29 cellular contexts compared by ENCODE assay signal in genomic region chr1:184049291-184049690, GRCh38. TPM values are rescaled to one million over a fixed set of nuclear protein-coding genes. Genes with fewer than 3 reads are reported as not detected.
"Had no signal": no experiment of that assay in that cellular context is flagged by ENCODE, and none has a peak within 500 bp of the region (broad histone marks: within the 10 kb centered on the region; RNA-seq: fewer than 3 reads in every experiment).

No MANE protein-coding gene starts in this region.

- H3K4me3 Mint-ChIP-seq: activated CD4-positive, alpha-beta memory T cell treated with anti-CD3 and anti-CD28 coated beads for 36 hours; activated CD4-positive, alpha-beta T cell treated with anti-CD3 and anti-CD28 coated beads for 36 hours; activated CD4-positive, alpha-beta T cell treated with anti-CD3 and anti-CD28 coated beads, Interleukin-2, amount 10 ng/mL, durations not matched to agents 24 days and 14 days; activated CD8-positive, alpha-beta memory T cell treated with anti-CD3 and anti-CD28 coated beads, Interleukin-2, amount 10 ng/mL, durations not matched to agents 7 days and 5 days; activated CD8-positive, alpha-beta T cell treated with anti-CD3 and anti-CD28 coated beads, Interleukin-2, amount 10 ng/mL, durations not matched to agents 7 days and 5 days; effector memory CD8-positive, alpha-beta T cell had no signal

- H3K9me3 Mint-ChIP-seq: activated CD4-positive, alpha-beta memory T cell treated with anti-CD3 and anti-CD28 coated beads for 36 hours; activated T-helper 17 cell treated with anti-CD3 and anti-CD28 coated beads, Interleukin-2, amount 50 U/mL, for 72 hours; effector memory CD8-positive, alpha-beta T cell had no signal

- DNase-seq: activated CD4-positive, alpha-beta memory T cell treated with anti-CD3 and anti-CD28 coated beads for 36 hours; activated CD4-positive, alpha-beta T cell treated with anti-CD3 and anti-CD28 coated beads for 36 hours; activated CD4-positive, alpha-beta T cell treated with anti-CD3 and anti-CD28 coated beads, Interleukin-2, amount 10 ng/mL, durations not matched to agents 24 days and 14 days; activated CD4-positive, CD25-positive, alpha-beta regulatory T cell; activated CD4-positive, CD25-positive, alpha-beta regulatory T cell treated with anti-CD3 and anti-CD28 coated beads, Interleukin-2, amount 50 U/mL, for 72 hours; activated CD8-positive, alpha-beta memory T cell treated with anti-CD3 and anti-CD28 coated beads, Interleukin-2, amount 10 ng/mL, durations not matched to agents 7 days and 5 days; activated CD8-positive, alpha-beta memory T cell treated with anti-CD3 and anti-CD28 coated beads, Interleukin-2, amount 50 U/mL, for 4 hours; activated CD8-positive, alpha-beta T cell treated with anti-CD3 and anti-CD28 coated beads, Interleukin-2, amount 10 ng/mL, durations not matched to agents 7 days and 5 days; activated effector memory CD4-positive, alpha-beta T cell treated with Interleukin-2 at 50 U/mL for 16 hours; activated gamma-delta T cell treated with Interleukin-2 at 50 U/mL for 16 hours; activated naive CD4-positive, alpha-beta T cell treated with anti-CD3 and anti-CD28 coated beads, Interleukin-2, amount 50 U/mL, for 16 hours; activated naive CD4-positive, alpha-beta T cell treated with Interleukin-2 at 50 U/mL for 16 hours; activated T-cell treated with anti-CD3 and anti-CD28 coated beads, Interleukin-2, amount 50 U/mL, for 1 hour; amniotic stem cell; anterior cingulate cortex; brain microvascular endothelial cell; cortex of kidney; dermis blood vessel endothelial cell; effector CD4-positive, alpha-beta T cell; effector memory CD8-positive, alpha-beta T cell; erythroblast; foreskin keratinocyte; gastrocnemius medialis; glutamatergic neuron; heart left ventricle; T-helper 2 cell had no signal

- H3K27ac Mint-ChIP-seq: activated CD4-positive, alpha-beta memory T cell treated with anti-CD3 and anti-CD28 coated beads for 36 hours; activated CD4-positive, alpha-beta T cell treated with anti-CD3 and anti-CD28 coated beads for 36 hours; activated CD4-positive, alpha-beta T cell treated with anti-CD3 and anti-CD28 coated beads, Interleukin-2, amount 10 ng/mL, durations not matched to agents 24 days and 14 days; activated CD8-positive, alpha-beta memory T cell treated with anti-CD3 and anti-CD28 coated beads, Interleukin-2, amount 10 ng/mL, durations not matched to agents 7 days and 5 days; activated CD8-positive, alpha-beta T cell treated with anti-CD3 and anti-CD28 coated beads, Interleukin-2, amount 10 ng/mL, durations not matched to agents 7 days and 5 days; activated T-helper 17 cell treated with anti-CD3 and anti-CD28 coated beads, Interleukin-2, amount 50 U/mL, for 72 hours; effector memory CD8-positive, alpha-beta T cell had no signal

- H3K36me3 ChIP-seq: brain microvascular endothelial cell, gastrocnemius medialis had no signal

- H3K27me3 ChIP-seq: brain microvascular endothelial cell, esophagus muscularis mucosa, gastrocnemius medialis, heart left ventricle had no signal

- H3K27ac ChIP-seq: brain microvascular endothelial cell, esophagus muscularis mucosa, foreskin keratinocyte, gastrocnemius medialis, heart left ventricle had no signal

- ATAC-seq: activated CD4-positive, alpha-beta T cell treated with anti-CD3 and anti-CD28 coated beads for 36 hours; activated CD8-positive, alpha-beta memory T cell treated with anti-CD3 and anti-CD28 coated beads, Interleukin-2, amount 10 ng/mL, durations not matched to agents 7 days and 5 days; activated CD8-positive, alpha-beta T cell treated with anti-CD3 and anti-CD28 coated beads, Interleukin-2, amount 10 ng/mL, durations not matched to agents 7 days and 5 days; activated T-helper 17 cell treated with anti-CD3 and anti-CD28 coated beads, Interleukin-2, amount 50 U/mL, for 72 hours; effector memory CD8-positive, alpha-beta T cell; foreskin keratinocyte; gastrocnemius medialis; heart left ventricle had no signal

- H3K4me3 ChIP-seq: esophagus muscularis mucosa, gastrocnemius medialis, heart left ventricle had no signal

RNA-seq across cellular contexts. Expression of gene COLGALT2, which starts 11.8 kb away (rescaled TPM):
- total RNA-seq: bronchial epithelial cell, dermis blood vessel endothelial cell had no signal
